Comparison of ENCODE assay signal across 18 cellular contexts in the genomic region with DNA sequence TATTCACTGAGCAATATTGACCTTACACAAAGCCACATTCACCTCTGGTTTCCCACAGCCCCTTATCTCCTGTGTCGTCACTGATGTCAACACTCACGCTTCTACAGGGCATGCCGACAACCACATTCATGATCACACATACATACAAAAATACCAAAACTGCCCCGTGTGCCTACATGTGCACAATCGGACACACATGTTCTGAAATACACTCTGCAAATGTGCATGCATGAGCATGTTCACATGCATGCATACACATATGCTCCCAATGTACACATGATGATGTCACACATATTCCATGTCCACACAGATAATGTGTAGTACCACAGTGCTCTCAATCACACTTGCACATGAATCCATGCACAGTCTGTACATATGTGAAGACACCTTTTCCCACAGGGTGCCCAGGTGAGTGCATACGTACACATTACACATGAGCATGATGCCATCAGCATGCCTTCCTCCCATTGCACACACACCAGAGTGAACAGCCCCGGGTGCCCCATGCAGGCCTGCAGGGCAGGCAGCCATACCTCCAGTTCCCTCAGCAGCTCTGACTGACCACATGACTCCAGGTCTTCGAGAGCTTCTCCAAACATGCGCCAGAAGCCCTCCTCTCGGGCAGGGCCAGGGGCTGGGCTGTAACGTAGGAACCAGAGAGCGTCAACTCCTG. TPM values are rescaled to one million over a fixed set of nuclear protein-coding genes. Genes with fewer than 3 reads are reported as not detected.
DNase-seq lines count a peak whose midpoint lies in the region; ATAC-seq and TF ChIP-seq lines count a peak whose summit lies in the region.
"Had no signal": no experiment of that assay in that cellular context is flagged by ENCODE, and none has a peak within 500 bp of the region (broad histone marks: within the 10 kb centered on the region; RNA-seq: fewer than 3 reads in every experiment).

No MANE protein-coding gene starts in this region.

- no peak overlapping the region for H3K27ac ChIP-seq in right cardiac atrium (ENCODE audit: low read length)
- H3K27ac ChIP-seq in neuronal stem cell (replicated peaks; ENCODE audit: low read length), result no peak overlapping the region
- H3K27ac ChIP-seq in gastroesophageal sphincter, result no peak overlapping the region
- H3K27ac ChIP-seq: BLaER1 treated with 17β-estradiol and CSF1 and Interleukin-3, amounts not matched to agents 10 nM and 100 nM had no signal

- H3K36me3 ChIP-seq in neuronal stem cell (replicated peaks in 1 of 2; ENCODE audit: control insufficient read depth in 2 of 2, insufficient read depth in 2 of 2, low read length in 2 of 2) (peaks cover 0 to 3% of the 10 kb centered on the region in 2 donors), gastroesophageal sphincter (no peaks in the 10 kb centered on the region)
- H3K36me3 ChIP-seq: BLaER1 treated with 17β-estradiol and CSF1 and Interleukin-3, amounts not matched to agents 10 nM and 100 nM had no signal

- no peak overlapping the region for H4K8ac ChIP-seq in neuronal stem cell (ENCODE audit: low read depth, low read length)

- H2AFZ ChIP-seq in neuronal stem cell (ENCODE audit: low read length), result no peak overlapping the region

- no peak for ATAC-seq in right cardiac atrium
- ATAC-seq in Right ventricle myocardium superior (ENCODE audit: poor library complexity), result no peak
- no peak for ATAC-seq in sciatic nerve
- no peak for ATAC-seq in gastroesophageal sphincter
- ATAC-seq: GM12878 had no signal

- no peak overlapping the region for H2BK15ac ChIP-seq in neuronal stem cell (ENCODE audit: low read length)

- no peaks in the 10 kb centered on the region for H3K4me1 Mint-ChIP-seq in glutamatergic neuron (ENCODE audit: low read depth, unreplicated experiment)
- H3K4me1 Mint-ChIP-seq: CD4-positive, CD25-positive, alpha-beta regulatory T cell had no signal

- no peak overlapping the region for H3K4me2 ChIP-seq in neuronal stem cell (ENCODE audit: insufficient read depth, low read length, poor library complexity, severe bottlenecking)
- H3K4me2 ChIP-seq: BLaER1 treated with 17β-estradiol and CSF1 and Interleukin-3, amounts not matched to agents 10 nM and 100 nM had no signal

- no peak overlapping the region for H4K91ac ChIP-seq in neuronal stem cell (ENCODE audit: low read depth, low read length, poor library complexity)

- H3K9me3 ChIP-seq in right cardiac atrium (ENCODE audit: control insufficient read depth, low read length) (peaks cover 4% of the 10 kb centered on the region), neuronal stem cell (replicated peaks in 1 of 2; ENCODE audit: control insufficient read depth in 2 of 2, insufficient read depth in 1 of 2, low read depth in 1 of 2, low read length in 2 of 2) (peaks cover 7 to 8% of the 10 kb centered on the region in 2 donors), gastroesophageal sphincter (peaks cover 0 to 42% (median 0%) of the 10 kb centered on the region in 3 donors)

- H3K14ac ChIP-seq in neuronal stem cell (ENCODE audit: low read length), result peak overlapping the region; percentile 42

- H2BK12ac ChIP-seq in neuronal stem cell (ENCODE audit: low read length), result no peak overlapping the region

- no peak overlapping the region for H3K4me3 ChIP-seq in right cardiac atrium (ENCODE audit: low read length)
- H3K4me3 ChIP-seq in neuronal stem cell (ENCODE audit: low read length in 2 of 2), result peak overlapping the region in 1 of 2 donors; percentile 16
- no peak overlapping the region for H3K4me3 ChIP-seq in gastroesophageal sphincter
- H3K4me3 ChIP-seq: BLaER1 treated with 17β-estradiol and CSF1 and Interleukin-3, amounts not matched to agents 10 nM and 100 nM; GM12878 had no signal

- H3K36me3 Mint-ChIP-seq in glutamatergic neuron (ENCODE audit: unreplicated experiment), result peaks cover 11% of the 10 kb centered on the region
- H3K36me3 Mint-ChIP-seq: CD4-positive, CD25-positive, alpha-beta regulatory T cell had no signal

- H3K27me3 ChIP-seq in right cardiac atrium (ENCODE audit: control insufficient read depth, insufficient read depth) (no peaks in the 10 kb centered on the region), neuronal stem cell (ENCODE audit: control insufficient read depth in 3 of 3, insufficient read depth in 3 of 3, low read depth in 1 of 3, low read length in 3 of 3) (peaks cover 0 to 4% (median 0%) of the 10 kb centered on the region in 3 experiments), gastroesophageal sphincter (no peaks in the 10 kb centered on the region)
- H3K27me3 ChIP-seq: BLaER1 treated with 17β-estradiol and CSF1 and Interleukin-3, amounts not matched to agents 10 nM and 100 nM had no signal

- DNase-seq in right cardiac atrium, result peak in 2 of 3 donors; percentile 7 to 12
- DNase-seq in Right ventricle myocardium superior, result no peak
- peak; percentile 4 for DNase-seq in glutamatergic neuron
- DNase-seq in neuronal stem cell (ENCODE audit: low spot score), result no peak
- DNase-seq in sciatic nerve (ENCODE audit: low spot score), result peak; percentile 21
- DNase-seq in NCI-H2107 (lab: John Stamatoyannopoulos, UW), result no peak
- DNase-seq in NCI-H748 treated with DMSO at 0.1 percent for 48 hours (lab: John Stamatoyannopoulos, UW), result no peak
- DNase-seq: ACHN; Calu3; CD4-positive, CD25-positive, alpha-beta regulatory T cell; DMS 273 treated with DMSO at 0.1 percent for 48 hours; H7 had no signal

- TF ChIP-seq CTCF in glutamatergic neuron (IDR thresholded peaks at IDR 0.05; ENCODE audit: partially characterized antibody, unreplicated experiment) (no peak), gastroesophageal sphincter (IDR thresholded peaks at IDR 0.05) (no peak)

- no peak for TF ChIP-seq EP300 in gastroesophageal sphincter (IDR thresholded peaks at IDR 0.05)

- no peak for TF ChIP-seq POLR2A in gastroesophageal sphincter (IDR thresholded peaks at IDR 0.05)

- H2AK5ac ChIP-seq in neuronal stem cell (ENCODE audit: low read depth, low read length), result no peak overlapping the region

- H3K4me3 Mint-ChIP-seq in glutamatergic neuron (ENCODE audit: unreplicated experiment), result no peak overlapping the region
- H3K4me3 Mint-ChIP-seq: CD4-positive, CD25-positive, alpha-beta regulatory T cell had no signal

- H3K18ac ChIP-seq in neuronal stem cell (ENCODE audit: low read length), result no peak overlapping the region

- no peaks in the 10 kb centered on the region for H3K79me1 ChIP-seq in neuronal stem cell (ENCODE audit: low read depth, low read length)

- H2BK5ac ChIP-seq in neuronal stem cell (ENCODE audit: low read length), result no peak overlapping the region

- intact Hi-C loops in right cardiac atrium (cut with DNase I), result no loop called here
- intact Hi-C loops in Right ventricle myocardium superior (cut with DNase I), result loop anchor here (10.0 kb wide), 1 partner anchor 412 kb away; no protein-coding TSS in a partner anchor
- intact Hi-C loops in sciatic nerve (cut with DNase I), result no loop called here

- peak overlapping the region; percentile 35 for H3K9ac ChIP-seq in neuronal stem cell (ENCODE audit: low read depth, low read length, poor library complexity)
- H3K9ac ChIP-seq: BLaER1 treated with 17β-estradiol and CSF1 and Interleukin-3, amounts not matched to agents 10 nM and 100 nM had no signal

- peaks cover 7% of the 10 kb centered on the region for H3K9me3 Mint-ChIP-seq in glutamatergic neuron (ENCODE audit: unreplicated experiment)

- no peak overlapping the region for H2BK120ac ChIP-seq in neuronal stem cell (ENCODE audit: low read depth, low read length)

- no peak overlapping the region for H3K27ac Mint-ChIP-seq in glutamatergic neuron (ENCODE audit: unreplicated experiment)
- H3K27ac Mint-ChIP-seq: CD4-positive, CD25-positive, alpha-beta regulatory T cell had no signal

- H3K23ac ChIP-seq in neuronal stem cell (ENCODE audit: low read depth, low read length, poor library complexity), result peak overlapping the region; percentile 62

- H3K4me1 ChIP-seq in right cardiac atrium (ENCODE audit: control insufficient read depth, insufficient read depth, low read length), result no peaks in the 10 kb centered on the region
- no peaks in the 10 kb centered on the region for H3K4me1 ChIP-seq in neuronal stem cell (ENCODE audit: control insufficient read depth in 2 of 2, insufficient read depth in 1 of 2, low read depth in 1 of 2, low read length in 2 of 2)
- H3K4me1 ChIP-seq in gastroesophageal sphincter, result no peaks in the 10 kb centered on the region

- H3K27me3 Mint-ChIP-seq in glutamatergic neuron (ENCODE audit: unreplicated experiment), result peaks cover 5% of the 10 kb centered on the region

- H3K4ac ChIP-seq in neuronal stem cell (ENCODE audit: low read length), result no peak overlapping the region

- 89% methylated on average over 12 of the region's 12 CpGs for WGBS in right cardiac atrium
- no CpG with 5 or more reads among the region's 12 CpGs for WGBS in neuronal stem cell (ENCODE audit: extremely low coverage in 2 of 2, insufficient read length in 2 of 2, insufficient replicate concordance in 1 of 2), 2 donors
- WGBS in gastroesophageal sphincter (ENCODE audit: low coverage in 1 of 2), 2 donors, result 90 to 100% methylated on average over 3 to 4 of the region's 12 CpGs

RNA-seq across cellular contexts. Expression of gene GRIP2, which starts 37.0 kb away (rescaled TPM):
- total RNA-seq in right cardiac atrium (10 to 100 TPM in 3 of 4 donors, 1 to 10 TPM in 1; 8.7 to 14.5 (median 13.0) TPM), Right ventricle myocardium superior (40.1 TPM), glutamatergic neuron (ENCODE audit: unreplicated experiment) (0.34 TPM), sciatic nerve (2.3 TPM), gastroesophageal sphincter (1 to 10 TPM in 2 of 4 donors, under 1 TPM in 2; 0.27 to 1.6 (median 0.72) TPM)
- 9.9 TPM for polyA plus RNA-seq in right cardiac atrium
- polyA plus RNA-seq in neuronal stem cell (2013, experiment 1 of 2), result 0.77 TPM
- 0.62 TPM for polyA plus RNA-seq in neuronal stem cell (2013, experiment 2 of 2)
- total RNA-seq: A172; Calu3; CD4-positive, CD25-positive, alpha-beta regulatory T cell; Daoy; GM12878; HT1080 had no signal
- polyA plus RNA-seq: GM12878 had no signal

Comparison
In these comparisons a context has a peak if more than half of its experiments do, and no peak if none do; other contexts are left out.
1. DNase-seq: peak in right cardiac atrium (2 of 3), glutamatergic neuron (single experiment) and sciatic nerve (single experiment); none in Right ventricle myocardium superior (single experiment), neuronal stem cell (single experiment), NCI-H2107 (single experiment) and NCI-H748 treated with DMSO at 0.1 percent for 48 hours (single experiment).